12 cellular contexts compared by ENCODE assay signal in genomic region chr14:31998220-31998559, GRCh38.
"Had no signal": no experiment of that assay in that cellular context is flagged by ENCODE, and none has a peak within 500 bp of the region (broad histone marks: within the 10 kb centered on the region; RNA-seq: fewer than 3 reads in every experiment).

No MANE protein-coding gene starts in this region.

- H3K27me3 ChIP-seq: esophagus muscularis mucosa, stomach, testis had no signal

- H3K4me3 ChIP-seq: esophagus muscularis mucosa, lung, stomach, testis had no signal

- H3K4me1 ChIP-seq: stomach had no signal

- H3K36me3 ChIP-seq: esophagus muscularis mucosa, stomach had no signal

- DNase-seq: activated CD4-positive, alpha-beta T cell treated with anti-CD3 and anti-CD28 coated beads, Interleukin-2, amount 10 ng/mL, durations not matched to agents 24 days and 14 days; activated CD4-positive, CD25-positive, alpha-beta regulatory T cell; activated naive CD4-positive, alpha-beta T cell treated with anti-CD3 and anti-CD28 coated beads for 36 hours; cortex of kidney; effector CD4-positive, alpha-beta T cell; glutamatergic neuron; posterior cingulate gyrus; stimulated activated CD4-positive, alpha-beta T cell treated with anti-CD3 and anti-CD28 coated beads, Interleukin-1b, Interleukin-23, amount 100 ng/mL, for 48 hours; stomach; testis had no signal

- H3K9me3 ChIP-seq: esophagus muscularis mucosa, stomach, testis had no signal

- H3K27ac ChIP-seq: esophagus muscularis mucosa, stomach, testis had no signal
